In the genomic region with DNA sequence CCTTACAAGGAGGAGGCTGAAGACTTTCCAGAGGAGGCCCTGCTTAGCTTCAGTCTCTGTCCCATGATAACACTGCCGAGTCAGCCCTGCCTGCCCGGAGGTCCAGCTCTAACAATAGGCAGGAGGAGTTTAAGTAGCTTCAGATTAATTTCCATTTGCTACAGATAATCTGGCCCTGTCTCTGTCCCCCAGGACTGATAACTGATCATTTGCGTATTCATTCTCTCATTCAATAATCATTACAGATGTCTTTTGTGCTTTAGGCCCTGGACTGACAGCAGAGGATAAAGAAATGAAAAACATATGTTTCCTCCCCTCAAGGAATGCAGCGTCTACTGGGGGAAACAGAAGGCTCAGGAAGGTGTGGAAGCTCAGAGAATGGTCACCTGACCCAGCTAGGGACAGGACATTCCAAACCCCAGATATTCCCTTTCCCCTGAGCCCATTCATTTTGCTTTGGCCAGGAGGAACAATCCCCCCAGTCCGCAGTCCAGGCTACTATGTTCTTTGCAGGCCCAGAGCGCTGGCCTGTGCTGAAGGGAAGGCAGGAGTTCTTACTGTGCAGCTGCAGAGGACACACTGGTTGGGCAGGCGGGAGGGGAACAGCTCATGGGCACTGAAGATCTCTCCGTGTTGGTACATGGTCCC, we compare ENCODE assay signal across 2 cellular contexts.
TF ChIP-seq lines count a peak whose summit lies in the region.

No MANE protein-coding gene starts in this region.

TF ChIP-seq in H1, 55 proteins besides CTCF, POLR2A, EP300 and RAD21:
- TF ChIP-seq SIRT6 (IDR thresholded peaks at IDR 0.05; ENCODE audit: low read length) (no peak), KDM1A (IDR thresholded peaks at IDR 0.05; ENCODE audit: borderline replicate concordance, low read length) (no peak), FOSL1 (IDR thresholded peaks at IDR 0.05; ENCODE audit: insufficient read depth, low read depth, low read length) (no peak)

TF ChIP-seq in HEK293T, 16 proteins besides CTCF, POLR2A, EP300 and RAD21:
- TF ChIP-seq ARNT (IDR thresholded peaks at IDR 0.05) = no peak
- TF ChIP-seq, protein P1, sequence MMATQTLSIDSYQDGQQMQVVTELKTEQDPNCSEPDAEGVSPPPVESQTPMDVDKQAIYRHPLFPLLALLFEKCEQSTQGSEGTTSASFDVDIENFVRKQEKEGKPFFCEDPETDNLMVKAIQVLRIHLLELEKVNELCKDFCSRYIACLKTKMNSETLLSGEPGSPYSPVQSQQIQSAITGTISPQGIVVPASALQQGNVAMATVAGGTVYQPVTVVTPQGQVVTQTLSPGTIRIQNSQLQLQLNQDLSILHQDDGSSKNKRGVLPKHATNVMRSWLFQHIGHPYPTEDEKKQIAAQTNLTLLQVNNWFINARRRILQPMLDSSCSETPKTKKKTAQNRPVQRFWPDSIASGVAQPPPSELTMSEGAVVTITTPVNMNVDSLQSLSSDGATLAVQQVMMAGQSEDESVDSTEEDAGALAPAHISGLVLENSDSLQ (IDR thresholded peaks at IDR 0.05) = no peak
- no peak for TF ChIP-seq HDGF (IDR thresholded peaks at IDR 0.05; ENCODE audit: borderline replicate concordance)
- TF ChIP-seq BHLHE40 (IDR thresholded peaks at IDR 0.05; ENCODE audit: borderline replicate concordance) = no peak
- no peak for TF ChIP-seq ELF4 (IDR thresholded peaks at IDR 0.05)
- TF ChIP-seq TARDBP (IDR thresholded peaks at IDR 0.05) = no peak
- TF ChIP-seq FOXA1 (IDR thresholded peaks at IDR 0.05) = no peak
- TF ChIP-seq ZNF384 (IDR thresholded peaks at IDR 0.05) = no peak
- TF ChIP-seq L3MBTL2 (conservative IDR thresholded peaks at IDR 0.05) = no peak
- TF ChIP-seq SP1 (IDR thresholded peaks at IDR 0.05) = no peak
- TF ChIP-seq LEF1 (IDR thresholded peaks at IDR 0.05; ENCODE audit: borderline replicate concordance) = no peak
- no peak for TF ChIP-seq CTBP1 (IDR thresholded peaks at IDR 0.05; ENCODE audit: borderline replicate concordance)
- no peak for TF ChIP-seq FOXK2 (IDR thresholded peaks at IDR 0.05)
